In the genomic region with DNA sequence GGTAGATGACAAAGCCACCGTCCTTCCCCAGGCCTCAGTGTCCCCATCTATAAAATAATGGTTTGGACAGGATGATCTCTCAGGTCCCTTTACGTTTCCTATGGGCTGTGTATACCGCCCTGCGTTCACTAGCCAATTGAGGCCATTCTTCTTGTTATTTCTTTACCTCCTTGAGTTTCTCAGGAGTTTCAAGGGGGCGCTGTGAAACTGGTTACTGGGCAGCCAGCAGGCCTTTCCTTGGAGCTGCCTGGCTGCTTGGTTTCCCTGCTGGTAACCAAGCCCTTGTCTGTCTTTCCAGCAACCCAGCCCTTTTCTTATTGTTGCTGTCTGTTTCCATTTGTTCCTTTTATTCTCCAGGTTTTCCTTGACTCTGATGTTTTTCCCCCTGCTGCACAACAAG, we compare ENCODE assay signal across 14 cellular contexts. TPM values are rescaled to one million over a fixed set of nuclear protein-coding genes. Genes with fewer than 3 reads are reported as not detected.
A peak's percentile ranks its signal among the peaks of the same experiment; 100 is the strongest.
DNase-seq lines count a peak whose midpoint lies in the region; ATAC-seq and TF ChIP-seq lines count a peak whose summit lies in the region.
"Had no signal": no experiment of that assay in that cellular context is flagged by ENCODE, and none has a peak within 500 bp of the region (broad histone marks: within the 10 kb centered on the region; RNA-seq: fewer than 3 reads in every experiment).

No MANE protein-coding gene starts in this region.

- in situ Hi-C loops in ACHN (cut with HindIII; ENCODE audit: low pct_ligation_motif_present, low pct_unique_long_range_greater_than_20kb, low sequenced_read_pairs): no loop called here

- CTCF ChIA-PET in CD8-positive, alpha-beta memory T cell (lab: Charles Lee): no interaction called here
- CTCF ChIA-PET in CD8-positive, alpha-beta T cell (lab: Charles Lee): no interaction called here

- POLR2A ChIA-PET in CD8-positive, alpha-beta memory T cell (lab: Charles Lee): no interaction called here
- POLR2A ChIA-PET in CD8-positive, alpha-beta T cell (lab: Charles Lee): no interaction called here

- H3K4me1 ChIP-seq in CD8-positive, alpha-beta memory T cell (ENCODE audit: insufficient read depth, low read length): no peaks in the 10 kb centered on the region
- no peaks in the 10 kb centered on the region for H3K4me1 ChIP-seq in CD8-positive, alpha-beta T cell (ENCODE audit: insufficient read depth, low read length)

- H3K36me3 Mint-ChIP-seq in CD8-positive, alpha-beta memory T cell: no peaks in the 10 kb centered on the region
- no peaks in the 10 kb centered on the region for H3K36me3 Mint-ChIP-seq in CD8-positive, alpha-beta T cell
- H3K36me3 Mint-ChIP-seq: activated CD4-positive, alpha-beta memory T cell treated with anti-CD3 and anti-CD28 coated beads for 36 hours had no signal

- no peak overlapping the region for H3K27ac ChIP-seq in CD8-positive, alpha-beta memory T cell (ENCODE audit: low read depth, low read length)
- H3K27ac ChIP-seq in CD8-positive, alpha-beta T cell (ENCODE audit: low read depth, low read length): no peak overlapping the region
- H3K27ac ChIP-seq: thoracic aorta had no signal

- H3K27ac Mint-ChIP-seq in CD8-positive, alpha-beta memory T cell: no peak overlapping the region
- no peak overlapping the region for H3K27ac Mint-ChIP-seq in CD8-positive, alpha-beta T cell
- H3K27ac Mint-ChIP-seq: activated CD4-positive, alpha-beta memory T cell treated with anti-CD3 and anti-CD28 coated beads for 36 hours had no signal

- no peak overlapping the region for H3K4me3 Mint-ChIP-seq in CD8-positive, alpha-beta memory T cell
- no peak overlapping the region for H3K4me3 Mint-ChIP-seq in CD8-positive, alpha-beta T cell
- H3K4me3 Mint-ChIP-seq: activated CD4-positive, alpha-beta memory T cell treated with anti-CD3 and anti-CD28 coated beads for 36 hours had no signal

- no peaks in the 10 kb centered on the region for H3K9me3 ChIP-seq in CD8-positive, alpha-beta memory T cell (ENCODE audit: low read length)
- no peaks in the 10 kb centered on the region for H3K9me3 ChIP-seq in CD8-positive, alpha-beta T cell (ENCODE audit: low read length)
- H3K9me3 ChIP-seq: thoracic aorta had no signal

- H3K27me3 Mint-ChIP-seq in CD8-positive, alpha-beta memory T cell: peaks cover 0 to 25% of the 10 kb centered on the region in 2 donors
- H3K27me3 Mint-ChIP-seq in CD8-positive, alpha-beta T cell (ENCODE audit: low read depth): peaks cover 9% of the 10 kb centered on the region

- H3K27me3 ChIP-seq in kidney epithelial cell (ENCODE audit: control insufficient read depth, insufficient read depth, low read length): peaks cover 2% of the 10 kb centered on the region
- no peaks in the 10 kb centered on the region for H3K27me3 ChIP-seq in CD8-positive, alpha-beta memory T cell (ENCODE audit: insufficient read depth, low read length, poor library complexity, severe bottlenecking)
- H3K27me3 ChIP-seq in CD8-positive, alpha-beta T cell (ENCODE audit: insufficient read depth, low read length): peaks cover 3% of the 10 kb centered on the region

- no peaks in the 10 kb centered on the region for H3K4me1 Mint-ChIP-seq in CD8-positive, alpha-beta memory T cell
- no peaks in the 10 kb centered on the region for H3K4me1 Mint-ChIP-seq in CD8-positive, alpha-beta T cell (ENCODE audit: low read depth)

- H3K9me3 Mint-ChIP-seq in CD8-positive, alpha-beta memory T cell: no peaks in the 10 kb centered on the region
- no peaks in the 10 kb centered on the region for H3K9me3 Mint-ChIP-seq in CD8-positive, alpha-beta T cell
- H3K9me3 Mint-ChIP-seq: activated CD4-positive, alpha-beta memory T cell treated with anti-CD3 and anti-CD28 coated beads for 36 hours had no signal

- peak; percentile 4 for TF ChIP-seq CTCF in kidney epithelial cell (IDR thresholded peaks at IDR 0.05; ENCODE audit: insufficient read depth, low read length, poor library complexity, severe bottlenecking)
- TF ChIP-seq CTCF in CD8-positive, alpha-beta T cell (IDR thresholded peaks at IDR 0.05): no peak

- H3K4me3 ChIP-seq in kidney epithelial cell (ENCODE audit: low read depth, low read length): no peak overlapping the region
- H3K4me3 ChIP-seq in CD8-positive, alpha-beta memory T cell (ENCODE audit: low read length): no peak overlapping the region
- H3K4me3 ChIP-seq in CD8-positive, alpha-beta T cell (ENCODE audit: low read depth, low read length): no peak overlapping the region
- H3K4me3 ChIP-seq: thoracic aorta had no signal

- DNase-seq in ACHN (peak; percentile 11), HT-29 (ENCODE audit: low spot score) (peak; percentile 18), astrocyte of the hippocampus (ENCODE audit: low read depth, low spot score) (peak; percentile 14), kidney epithelial cell (ENCODE audit: low read depth) (no peak), middle frontal gyrus (ENCODE audit: extremely low spot score, low spot score) (no peak), NCI-H1105 treated with DMSO at 0.1 percent for 48 hours (lab: John Stamatoyannopoulos, UW) (no peak)
- DNase-seq in CD8-positive, alpha-beta memory T cell: no peak
- DNase-seq in CD8-positive, alpha-beta T cell: no peak
- DNase-seq: activated CD4-positive, alpha-beta memory T cell treated with anti-CD3 and anti-CD28 coated beads for 36 hours; effector CD8-positive, alpha-beta T cell; foreskin fibroblast; T1000 had no signal

- intact Hi-C loops in CD8-positive, alpha-beta T cell (cut with DNase I, micrococcal nuclease): no loop called here

- no peaks in the 10 kb centered on the region for H3K36me3 ChIP-seq in kidney epithelial cell (ENCODE audit: control insufficient read depth, insufficient read depth, low read length)
- H3K36me3 ChIP-seq in CD8-positive, alpha-beta memory T cell (ENCODE audit: insufficient read depth, low read length): no peaks in the 10 kb centered on the region
- H3K36me3 ChIP-seq in CD8-positive, alpha-beta T cell (ENCODE audit: insufficient read depth, low read length): no peaks in the 10 kb centered on the region
- H3K36me3 ChIP-seq: thoracic aorta had no signal

- ATAC-seq in CD8-positive, alpha-beta T cell: no peak

RNA-seq across cellular contexts. Expression of a gene that starts 26.9 kb away (rescaled TPM):
- not detected in 2 replicates for total RNA-seq in HT-29 (2014; rRNA removed; shearing (Covaris generic))
- not detected in 2 replicates for total RNA-seq in kidney epithelial cell
- total RNA-seq in CD8-positive, alpha-beta memory T cell: not detected
- polyA plus RNA-seq in CD8-positive, alpha-beta memory T cell: not detected
- total RNA-seq in CD8-positive, alpha-beta T cell: not detected
- total RNA-seq: activated CD4-positive, alpha-beta memory T cell treated with anti-CD3 and anti-CD28 coated beads for 36 hours; pulmonary artery endothelial cell; thoracic aorta had no signal

RNA-seq across cellular contexts. Expression of a gene that starts 34.2 kb away (rescaled TPM):
- total RNA-seq in HT-29 (2014; rRNA removed; shearing (Covaris generic)): 160 and 184 TPM in 2 replicates
- total RNA-seq in kidney epithelial cell: 98.6 and 115 TPM in 2 replicates
- 100 to 1,000 TPM; 209 to 217 TPM for total RNA-seq in CD8-positive, alpha-beta memory T cell
- polyA plus RNA-seq in CD8-positive, alpha-beta memory T cell: 7.5 TPM
- total RNA-seq in CD8-positive, alpha-beta T cell: 10 to 100 TPM; 21.1 to 25.1 TPM

RNA-seq across cellular contexts. Expression of a gene that starts 54.1 kb away (rescaled TPM):
- 19.1 and 30.3 TPM in 2 replicates for total RNA-seq in HT-29 (2014; rRNA removed; shearing (Covaris generic))
- total RNA-seq in kidney epithelial cell: 24.4 and 27.5 TPM in 2 replicates
- 10 to 100 TPM; 44.2 to 54.4 TPM for total RNA-seq in CD8-positive, alpha-beta memory T cell
- 13.1 TPM for polyA plus RNA-seq in CD8-positive, alpha-beta memory T cell
- total RNA-seq in CD8-positive, alpha-beta T cell: 10 to 100 TPM; 75.4 to 76.1 TPM

Comparison
In these comparisons a context has a peak if more than half of its experiments do, and no peak if none do; other contexts are left out.
1. DNase-seq: peak in ACHN (single experiment), HT-29 (single experiment) and astrocyte of the hippocampus (single experiment); none in kidney epithelial cell (single experiment), middle frontal gyrus (single experiment), CD8-positive, alpha-beta memory T cell (0 of 5), CD8-positive, alpha-beta T cell (0 of 7) and NCI-H1105 treated with DMSO at 0.1 percent for 48 hours (single experiment).